23 cellular contexts compared by ENCODE assay signal in genomic region chr3:186052096-186052495, GRCh38. TPM values are rescaled to one million over a fixed set of nuclear protein-coding genes. Genes with fewer than 3 reads are reported as not detected.
DNase-seq lines count a peak whose midpoint lies in the region; ATAC-seq and TF ChIP-seq lines count a peak whose summit lies in the region.
"Had no signal": no experiment of that assay in that cellular context is flagged by ENCODE, and none has a peak within 500 bp of the region (broad histone marks: within the 10 kb centered on the region; RNA-seq: fewer than 3 reads in every experiment).

No MANE protein-coding gene starts in this region.

- intact Hi-C loops in Calu3 (cut with micrococcal nuclease; ENCODE audit: unreplicated experiment) (no loop called here), esophagus muscularis mucosa (cut with DNase I) (no loop called here)

- DNase-seq in Calu3 (no peak), esophagus muscularis mucosa (ENCODE audit: extremely low spot score) (peak; percentile 39), left kidney (ENCODE audit: low read depth, low spot score) (peak; percentile 45), renal cortical epithelial cell (ENCODE audit: low read depth) (peak; percentile 59), iPS-NIHi11 (ENCODE audit: low spot score) (no peak), GM03348 (ENCODE audit: low spot score) (no peak)
- no peak for DNase-seq in CD8-positive, alpha-beta memory T cell
- DNase-seq: 8988T; ACHN; AML-193; BE2C; CD4-positive, alpha-beta T cell; DMS53; DMS79 treated with DMSO at 0.1 percent for 48 hours; GF-D8; GM23248; H7; HCEC 1CT had no signal

- CTCF ChIA-PET in Calu3 (lab: Charles Lee), result no interaction called here
- CTCF ChIA-PET in CD8-positive, alpha-beta memory T cell (lab: Charles Lee), result no interaction called here

- no peaks in the 10 kb centered on the region for H3K27me3 Mint-ChIP-seq in Calu3 (ENCODE audit: unreplicated experiment)
- peaks cover 39 to 77% of the 10 kb centered on the region in 2 donors for H3K27me3 Mint-ChIP-seq in CD8-positive, alpha-beta memory T cell

- no TSS peak for BruUV-seq in Calu3 (replicated peaks; lab: Mats Ljungman, UMichigan)

- no peaks in the 10 kb centered on the region for H3K4me1 Mint-ChIP-seq in Calu3 (ENCODE audit: low read depth, unreplicated experiment)
- H3K4me1 Mint-ChIP-seq in CD8-positive, alpha-beta memory T cell, result no peaks in the 10 kb centered on the region
- H3K4me1 Mint-ChIP-seq: CD14-positive monocyte had no signal

- no peaks in the 10 kb centered on the region for H3K9me3 ChIP-seq in esophagus muscularis mucosa
- H3K9me3 ChIP-seq in CD8-positive, alpha-beta memory T cell (ENCODE audit: low read length), result no peaks in the 10 kb centered on the region
- H3K9me3 ChIP-seq: A549; BE2C; BLaER1 treated with 17β-estradiol and CSF1 and Interleukin-3, amounts not matched to agents 10 nM and 100 nM; Caco-2 had no signal

- TF ChIP-seq EP300 in esophagus muscularis mucosa (IDR thresholded peaks at IDR 0.05), result no peak

- H3K4me3 ChIP-seq in esophagus muscularis mucosa, result no peak overlapping the region
- H3K4me3 ChIP-seq in CD8-positive, alpha-beta memory T cell (ENCODE audit: low read length), result no peak overlapping the region
- H3K4me3 ChIP-seq: A549; BLaER1 treated with 17β-estradiol and CSF1 and Interleukin-3, amounts not matched to agents 10 nM and 100 nM; GM23248 had no signal

- H3K9me3 Mint-ChIP-seq in Calu3 (ENCODE audit: low read depth, unreplicated experiment), result no peaks in the 10 kb centered on the region
- H3K9me3 Mint-ChIP-seq in CD8-positive, alpha-beta memory T cell, result no peaks in the 10 kb centered on the region
- H3K9me3 Mint-ChIP-seq: CD14-positive monocyte; CD4-positive, alpha-beta T cell had no signal

- no peaks in the 10 kb centered on the region for H3K4me1 ChIP-seq in esophagus muscularis mucosa
- no peaks in the 10 kb centered on the region for H3K4me1 ChIP-seq in CD8-positive, alpha-beta memory T cell (ENCODE audit: insufficient read depth, low read length)
- H3K4me1 ChIP-seq: A549, BE2C, Caco-2 had no signal

- TF ChIP-seq POLR2A in esophagus muscularis mucosa (IDR thresholded peaks at IDR 0.05; ENCODE audit: low read depth), result no peak

- ATAC-seq in HG02973 (IDR thresholded peaks at IDR 0.05; ENCODE audit: unreplicated experiment), result no peak
- ATAC-seq: A549 had no signal

- peaks cover 27 to 79% (median 40%) of the 10 kb centered on the region in 4 donors for H3K36me3 ChIP-seq in esophagus muscularis mucosa
- no peaks in the 10 kb centered on the region for H3K36me3 ChIP-seq in CD8-positive, alpha-beta memory T cell (ENCODE audit: insufficient read depth, low read length)

- POLR2A ChIA-PET in CD8-positive, alpha-beta memory T cell (lab: Charles Lee), result no interaction called here

- H3K36me3 Mint-ChIP-seq in Calu3 (ENCODE audit: insufficient read depth, unreplicated experiment), result peaks cover 37% of the 10 kb centered on the region
- no peaks in the 10 kb centered on the region for H3K36me3 Mint-ChIP-seq in CD8-positive, alpha-beta memory T cell
- H3K36me3 Mint-ChIP-seq: CD14-positive monocyte had no signal

- no peak overlapping the region for H3K27ac ChIP-seq in esophagus muscularis mucosa (replicated peaks in 1 of 4)
- no peak overlapping the region for H3K27ac ChIP-seq in CD8-positive, alpha-beta memory T cell (ENCODE audit: low read depth, low read length)
- H3K27ac ChIP-seq: A549; BLaER1 treated with 17β-estradiol and CSF1 and Interleukin-3, amounts not matched to agents 10 nM and 100 nM; GM23248 had no signal

- no peak overlapping the region for H3K4me3 Mint-ChIP-seq in Calu3 (ENCODE audit: low read depth, unreplicated experiment)
- no peak overlapping the region for H3K4me3 Mint-ChIP-seq in CD8-positive, alpha-beta memory T cell
- H3K4me3 Mint-ChIP-seq: CD14-positive monocyte; CD4-positive, alpha-beta T cell had no signal

- H3K27me3 ChIP-seq in esophagus muscularis mucosa, result no peaks in the 10 kb centered on the region
- no peaks in the 10 kb centered on the region for H3K27me3 ChIP-seq in CD8-positive, alpha-beta memory T cell (ENCODE audit: insufficient read depth, low read length, poor library complexity, severe bottlenecking)
- H3K27me3 ChIP-seq: BE2C; BLaER1 treated with 17β-estradiol and CSF1 and Interleukin-3, amounts not matched to agents 10 nM and 100 nM had no signal

- peak overlapping the region; percentile 8 for H3K27ac Mint-ChIP-seq in Calu3 (ENCODE audit: unreplicated experiment)
- H3K27ac Mint-ChIP-seq in CD8-positive, alpha-beta memory T cell, result no peak overlapping the region
- H3K27ac Mint-ChIP-seq: CD14-positive monocyte; CD4-positive, alpha-beta T cell had no signal

- no peak for TF ChIP-seq CTCF in Calu3 (IDR thresholded peaks at IDR 0.05; ENCODE audit: unreplicated experiment)
- TF ChIP-seq CTCF in esophagus muscularis mucosa (IDR thresholded peaks at IDR 0.05), result no peak

- 91% methylated on average over 7 of the region's 7 CpGs for WGBS in esophagus muscularis mucosa

RNA-seq across cellular contexts. Expression of gene ETV5, which starts 56.8 kb away (rescaled TPM):
- 95.9 and 108 TPM in 2 replicates for total RNA-seq in Calu3 (2022)
- total RNA-seq in esophagus muscularis mucosa, result 10 to 100 TPM in 2 of 4 donors, 1 to 10 TPM in 2; 6.6 to 12.4 (median 9.5) TPM
- 10.5 and 17.5 TPM in 2 replicates for total RNA-seq in renal cortical epithelial cell
- total RNA-seq in CD8-positive, alpha-beta memory T cell, result 1 to 10 TPM; 1.0 to 1.3 TPM
- polyA plus RNA-seq in CD8-positive, alpha-beta memory T cell, result not detected
- total RNA-seq: CD4-positive, alpha-beta T cell had no signal

Comparison
In these comparisons a context has a peak if more than half of its experiments do, and no peak if none do; other contexts are left out.
1. DNase-seq: peak in esophagus muscularis mucosa (single experiment), left kidney (single experiment) and renal cortical epithelial cell (single experiment); none in Calu3 (single experiment), iPS-NIHi11 (single experiment), CD8-positive, alpha-beta memory T cell (0 of 5) and GM03348 (single experiment).